ENCODE assay signal across 8 cellular contexts in genomic region chr2:30666307-30666874, GRCh38.
DNase-seq lines count a peak whose midpoint lies in the region; ATAC-seq and TF ChIP-seq lines count a peak whose summit lies in the region.

No MANE protein-coding gene starts in this region.

- peaks cover 46% of the 10 kb centered on the region for H3K9me3 ChIP-seq in OCI-LY7 (ENCODE audit: low read length)

- ATAC-seq in GM21515 (IDR thresholded peaks at IDR 0.05; ENCODE audit: unreplicated experiment) (peak; percentile 72), sciatic nerve (peak; percentile 46), GM18511 (IDR thresholded peaks at IDR 0.05; ENCODE audit: unreplicated experiment) (no peak)

- POLR2A ChIA-PET in OCI-LY7 (lab: Charles Lee): interaction anchor here (0.6 to 1.4 kb wide), 6 partner anchors 13 to 720 kb away, joined by 3 to 5 read pairs (median 4); no protein-coding TSS in a partner anchor

- H3K36me3 ChIP-seq in OCI-LY7 (ENCODE audit: insufficient read depth, low read length): peaks cover 7% of the 10 kb centered on the region

- H3K4me1 ChIP-seq in OCI-LY7 (ENCODE audit: insufficient read depth, low read length, poor library complexity, severe bottlenecking): peaks cover 13% of the 10 kb centered on the region

- no peaks in the 10 kb centered on the region for H3K79me2 ChIP-seq in OCI-LY7 (ENCODE audit: insufficient read depth, low read depth, low read length)

- H3K27ac ChIP-seq in 22Rv1: peak overlapping the region; percentile 62
- H3K27ac ChIP-seq in OCI-LY7 (ENCODE audit: low read depth, low read length, poor library complexity, severe bottlenecking): peak overlapping the region; percentile 40

- no peaks in the 10 kb centered on the region for H4K20me1 ChIP-seq in OCI-LY7 (ENCODE audit: insufficient read depth, low read length)

- CTCF ChIA-PET in OCI-LY7 (lab: Charles Lee; ENCODE audit: unreplicated experiment): interaction anchor here (0.6 kb wide), 1 partner anchor 584 kb away, joined by 3 read pairs; no protein-coding TSS in a partner anchor

- intact Hi-C loops in OCI-LY7 (cut with micrococcal nuclease; ENCODE audit: unreplicated experiment) (no loop called here), sciatic nerve (cut with DNase I) (no loop called here)

- DNase-seq in OCI-LY7 (ENCODE audit: low spot score) (peak; percentile 82), fibroblast of gingiva (ENCODE audit: low read depth) (peak; percentile 91), sciatic nerve (ENCODE audit: low spot score) (no peak), amygdala (lab: John Stamatoyannopoulos, UW) (no peak), occipital lobe (lab: John Stamatoyannopoulos, UW) (no peak)

- no TSS peak for BruUV-seq in OCI-LY7 (replicated peaks; lab: Mats Ljungman, UMichigan)

- no peaks in the 10 kb centered on the region for H3K9me2 ChIP-seq in OCI-LY7 (ENCODE audit: insufficient read depth, low read length)

- H2AFZ ChIP-seq in OCI-LY7 (ENCODE audit: low read length): peak overlapping the region; percentile 63; the same call in 1 of the 2 replicates

- TF ChIP-seq CTCF in 22Rv1 (IDR thresholded peaks at IDR 0.05): no peak
- no peak for TF ChIP-seq CTCF in OCI-LY7 (conservative IDR thresholded peaks at IDR 0.05; ENCODE audit: low read length)

- H3K4me3 ChIP-seq in OCI-LY7 (ENCODE audit: low read depth, low read length, poor library complexity, severe bottlenecking): no peak overlapping the region

- H3K4me2 ChIP-seq in OCI-LY7 (ENCODE audit: low read length): peak overlapping the region; percentile 19; the same call in 1 of the 2 replicates

Comparison
In these comparisons a context has a peak if more than half of its experiments do, and no peak if none do; other contexts are left out.
1. DNase-seq: peak in OCI-LY7 (single experiment) and fibroblast of gingiva (single experiment); none in sciatic nerve (single experiment), amygdala (0 of 56) and occipital lobe (single experiment).